8 cellular contexts compared by ENCODE assay signal in the genomic region with DNA sequence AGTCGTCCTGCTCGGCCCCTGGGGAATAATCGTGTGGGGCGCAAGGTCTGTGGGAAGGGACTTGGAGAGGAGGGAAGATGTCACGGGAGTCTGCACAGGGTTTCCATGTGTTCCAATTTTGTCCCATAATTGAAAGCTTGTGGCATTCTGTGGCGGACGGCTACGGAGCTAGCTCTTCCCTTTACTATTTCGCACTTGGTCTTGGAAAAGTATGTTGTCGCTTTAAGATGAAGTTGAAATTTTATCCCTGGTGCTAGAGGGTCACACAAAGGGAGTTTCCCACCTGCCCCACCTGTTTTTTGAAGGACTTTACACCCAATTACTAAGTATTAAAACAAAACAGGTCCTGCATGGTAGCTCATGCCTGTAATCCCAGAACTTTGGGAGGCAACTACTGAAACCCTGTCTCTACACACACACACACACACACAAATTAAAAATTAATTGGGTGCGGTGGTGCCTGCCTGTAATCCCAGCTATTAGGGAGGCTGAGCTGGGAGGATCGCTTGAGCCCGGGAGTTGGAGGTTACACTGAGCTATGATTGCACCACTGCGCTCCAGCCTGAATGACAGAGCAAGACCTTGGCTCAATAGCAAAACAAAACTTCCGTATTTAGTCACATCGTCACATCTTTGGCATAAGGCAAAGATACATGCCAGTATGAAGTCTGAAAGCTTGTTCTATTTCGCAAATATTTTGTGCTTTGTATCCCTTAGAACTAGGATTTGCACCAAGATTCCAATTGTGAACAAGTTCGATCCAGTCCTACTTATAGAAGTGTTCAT. TPM values are rescaled to one million over a fixed set of nuclear protein-coding genes. Genes with fewer than 3 reads are reported as not detected.
A peak's percentile ranks its signal among the peaks of the same experiment; 100 is the strongest.
DNase-seq lines count a peak whose midpoint lies in the region; ATAC-seq, FAIRE-seq and TF ChIP-seq lines count a peak whose summit lies in the region.

No MANE protein-coding gene starts in this region.

- ATAC-seq in GM18873 (IDR thresholded peaks at IDR 0.05; ENCODE audit: low FRiP score, unreplicated experiment) = no peak

- TF ChIP-seq CTCF in GM06990 (IDR thresholded peaks at IDR 0.05; ENCODE audit: insufficient read depth, low read length, poor library complexity, severe bottlenecking) = no peak
- TF ChIP-seq CTCF in bronchial epithelial cell (IDR thresholded peaks at IDR 0.05; ENCODE audit: insufficient read depth, low read length, severe bottlenecking) = no peak

- H3K4me3 ChIP-seq in GM06990 (replicated peaks; ENCODE audit: low read depth, low read length) (peak overlapping the region; percentile 77), bronchial epithelial cell (ENCODE audit: low read depth, low read length) (peak overlapping the region; percentile 69)

- no peak for DNase-seq in GM06990 (ENCODE audit: extremely low read depth, insufficient read length)
- DNase-seq in NOMO-1 treated with DMSO at 0.1 percent for 48 hours (lab: John Stamatoyannopoulos, UW; ENCODE audit: unreplicated experiment) = peak; percentile 72
- peak; percentile 74 for DNase-seq in bronchial epithelial cell (ENCODE audit: low read depth)
- peak; percentile 80 for DNase-seq in left kidney (ENCODE audit: low read depth, low spot score)
- peak; percentile 40 for DNase-seq in superior temporal gyrus (ENCODE audit: extremely low spot score)
- DNase-seq in stimulated activated CD4-positive, alpha-beta T cell treated with anti-CD3 and anti-CD28 coated beads, Interleukin-1b, Interleukin-23, amount 100 ng/mL, for 48 hours = no peak
- DNase-seq in AG20443 (ENCODE audit: low spot score) = no peak

- H3K27me3 ChIP-seq in GM06990 (replicated peaks; ENCODE audit: control insufficient read depth, insufficient read depth, low read length) = no peaks in the 10 kb centered on the region
- H3K27me3 ChIP-seq in bronchial epithelial cell (ENCODE audit: control insufficient read depth, insufficient read depth, low read length) = no peaks in the 10 kb centered on the region

- no peak for FAIRE-seq in bronchial epithelial cell (lab: Jason Lieb, UNC)

- peaks cover 7% of the 10 kb centered on the region for H3K36me3 ChIP-seq in GM06990 (ENCODE audit: control insufficient read depth, insufficient read depth, low read length)
- peaks cover 21% of the 10 kb centered on the region for H3K36me3 ChIP-seq in bronchial epithelial cell (ENCODE audit: control insufficient read depth, insufficient read depth, low read length)

RNA-seq across cellular contexts. Expression of gene TPT1, which starts 1.0 kb away (rescaled TPM):
- total RNA-seq in bronchial epithelial cell = 6,256 and 7,903 TPM in 2 replicates

Comparison
In these comparisons a context has a peak if more than half of its experiments do, and no peak if none do; other contexts are left out.
1. DNase-seq: peak in NOMO-1 treated with DMSO at 0.1 percent for 48 hours (single experiment), bronchial epithelial cell (single experiment), left kidney (single experiment) and superior temporal gyrus (single experiment); none in GM06990 (single experiment), stimulated activated CD4-positive, alpha-beta T cell treated with anti-CD3 and anti-CD28 coated beads, Interleukin-1b, Interleukin-23, amount 100 ng/mL, for 48 hours (single experiment) and AG20443 (single experiment).